In genomic region chr5:26669523-26669922, GRCh38 we compare ENCODE assay signal across 28 cellular contexts.
"Had no signal": no experiment of that assay in that cellular context is flagged by ENCODE, and none has a peak within 500 bp of the region (broad histone marks: within the 10 kb centered on the region; RNA-seq: fewer than 3 reads in every experiment).

No MANE protein-coding gene starts in this region.

- DNase-seq: activated CD4-positive, alpha-beta memory T cell treated with anti-CD3 and anti-CD28 coated beads for 36 hours; activated CD4-positive, alpha-beta T cell treated with anti-CD3 and anti-CD28 coated beads for 48 hours; activated CD8-positive, alpha-beta memory T cell treated with anti-CD3 and anti-CD28 coated beads, Interleukin-2, amount 50 U/mL, for 4 hours; activated gamma-delta T cell treated with Interleukin-2 at 50 U/mL for 16 hours; activated naive CD4-positive, alpha-beta T cell treated with anti-CD3 and anti-CD28 coated beads, Interleukin-2, amount 50 U/mL, for 16 hours; activated T-cell treated with anti-CD3 and anti-CD28 coated beads, Interleukin-2, amount 50 U/mL, for 1 hour; amniotic stem cell; brain microvascular endothelial cell; cortex of kidney; effector memory CD8-positive, alpha-beta T cell; foreskin fibroblast; hypothalamus; immature natural killer cell; nephron progenitor cell; ovary; stimulated activated CD4-positive, alpha-beta T cell treated with anti-CD3 and anti-CD28 coated beads, Interleukin-1b, Interleukin-23, amount 100 ng/mL, for 48 hours; stimulated activated CD4-positive, alpha-beta T cell treated with anti-CD3 and anti-CD28 coated beads, Interleukin-4, amount 100 ng/mL, for 4 hours; stimulated activated CD8-positive, alpha-beta memory T cell treated with anti-CD3 and anti-CD28 coated beads, Interleukin-4, amount 100 ng/mL, for 48 hours; stimulated activated naive B cell treated with anti-CD40 and anti-IgM and Interleukin-4, amounts not matched to agents 10 μg/mL and 1 μg/mL and 100 μg/mL, for 72 hours; stomach; tibial artery; WERI-Rb-1 had no signal

- H3K27me3 ChIP-seq: brain microvascular endothelial cell, heart left ventricle, ovary, right lobe of liver, stomach, tibial artery had no signal

- H3K4me3 Mint-ChIP-seq: activated CD4-positive, alpha-beta memory T cell treated with anti-CD3 and anti-CD28 coated beads for 36 hours; effector memory CD8-positive, alpha-beta T cell; immature natural killer cell; nephron progenitor cell; stimulated activated naive B cell treated with anti-CD40 and anti-IgM and Interleukin-4, amounts not matched to agents 10 μg/mL and 1 μg/mL and 100 μg/mL, for 72 hours had no signal

- H3K36me3 ChIP-seq: brain microvascular endothelial cell, heart left ventricle, ovary, right lobe of liver, stomach, tibial artery, WERI-Rb-1 had no signal

- H3K27ac Mint-ChIP-seq: activated CD4-positive, alpha-beta memory T cell treated with anti-CD3 and anti-CD28 coated beads for 36 hours; effector memory CD8-positive, alpha-beta T cell; immature natural killer cell; nephron progenitor cell; progenitor cell of endocrine pancreas; stimulated activated naive B cell treated with anti-CD40 and anti-IgM and Interleukin-4, amounts not matched to agents 10 μg/mL and 1 μg/mL and 100 μg/mL, for 72 hours had no signal

- H3K27ac ChIP-seq: brain microvascular endothelial cell, heart left ventricle, ovary, right lobe of liver, skin epidermis, stomach, tibial artery, WERI-Rb-1 had no signal

- H3K9me3 Mint-ChIP-seq: nephron progenitor cell had no signal

- ATAC-seq: activated CD4-positive, CD25-positive, alpha-beta regulatory T cell treated with anti-CD3 and anti-CD28 coated beads, Interleukin-2, amount 50 U/mL, for 24 hours; effector memory CD8-positive, alpha-beta T cell; heart left ventricle; left lobe of liver; stimulated activated naive B cell treated with anti-CD40 and anti-IgM and Interleukin-4, amounts not matched to agents 10 μg/mL and 1 μg/mL and 100 μg/mL, for 72 hours had no signal

- H3K27me3 Mint-ChIP-seq: activated CD4-positive, alpha-beta memory T cell treated with anti-CD3 and anti-CD28 coated beads for 36 hours; effector memory CD8-positive, alpha-beta T cell; progenitor cell of endocrine pancreas; stimulated activated naive B cell treated with anti-CD40 and anti-IgM and Interleukin-4, amounts not matched to agents 10 μg/mL and 1 μg/mL and 100 μg/mL, for 72 hours had no signal

- H3K4me3 ChIP-seq: heart left ventricle, ovary, right lobe of liver, skin epidermis, stomach, tibial artery had no signal

- H3K36me3 Mint-ChIP-seq: activated CD4-positive, alpha-beta memory T cell treated with anti-CD3 and anti-CD28 coated beads for 36 hours; immature natural killer cell; stimulated activated naive B cell treated with anti-CD40 and anti-IgM and Interleukin-4, amounts not matched to agents 10 μg/mL and 1 μg/mL and 100 μg/mL, for 72 hours had no signal

- H3K9me3 ChIP-seq: ovary, right lobe of liver, tibial artery had no signal

- H3K4me1 ChIP-seq: heart left ventricle, right lobe of liver, stomach, tibial artery had no signal

- H3K4me1 Mint-ChIP-seq: immature natural killer cell; nephron progenitor cell; stimulated activated naive B cell treated with anti-CD40 and anti-IgM and Interleukin-4, amounts not matched to agents 10 μg/mL and 1 μg/mL and 100 μg/mL, for 72 hours had no signal
